Comparison of ENCODE assay signal across 1 cellular context in genomic region chrX:155997436-155997835, GRCh38.
TF ChIP-seq lines count a peak whose summit lies in the region.

TSS of gene IL9R (plus strand) at chrX:155997696. CDS start at chrX:155997760, 64 bp downstream.

TF ChIP-seq in HepG2, 621 proteins besides CTCF, POLR2A, EP300 and RAD21 (continued from another document):
- no peak for TF ChIP-seq ZNF687 (CRISPR knock-in tag; IDR thresholded peaks at IDR 0.05)
